ENCODE assay signal across 18 cellular contexts in genomic region chr5:60634054-60634453, GRCh38.
"Had no signal": no experiment of that assay in that cellular context is flagged by ENCODE, and none has a peak within 500 bp of the region (broad histone marks: within the 10 kb centered on the region; RNA-seq: fewer than 3 reads in every experiment).

No MANE protein-coding gene starts in this region.

- H3K9me3 ChIP-seq: adrenal gland, ovary, thyroid gland, uterus had no signal

- H3K27ac Mint-ChIP-seq: activated B cell treated with CpG ODN at 0.5 μM for 24 hours; memory B cell; nephron progenitor cell; stimulated activated effector memory CD8-positive, alpha-beta T cell treated with anti-CD3 and anti-CD28 coated beads, Interleukin-12 subunit alpha, Interleukin-12 subunit beta, amount 100 ng/mL, for 72 hours had no signal

- ATAC-seq: left lobe of liver had no signal

- H3K4me1 Mint-ChIP-seq: activated B cell treated with CpG ODN at 0.5 μM for 24 hours; central memory CD8-positive, alpha-beta T cell; memory B cell; nephron progenitor cell; stimulated activated effector memory CD8-positive, alpha-beta T cell treated with anti-CD3 and anti-CD28 coated beads, Interleukin-12 subunit alpha, Interleukin-12 subunit beta, amount 100 ng/mL, for 72 hours had no signal

- H3K4me3 ChIP-seq: adrenal gland, ovary, thyroid gland, uterus had no signal

- H3K4me3 Mint-ChIP-seq: activated B cell treated with CpG ODN at 0.5 μM for 24 hours; central memory CD8-positive, alpha-beta T cell; memory B cell; nephron progenitor cell; stimulated activated effector memory CD8-positive, alpha-beta T cell treated with anti-CD3 and anti-CD28 coated beads, Interleukin-12 subunit alpha, Interleukin-12 subunit beta, amount 100 ng/mL, for 72 hours had no signal

- H3K4me1 ChIP-seq: adrenal gland, thyroid gland, uterus had no signal

- H3K36me3 ChIP-seq: adrenal gland, ovary, thyroid gland, uterus had no signal

- H3K27me3 Mint-ChIP-seq: activated B cell treated with CpG ODN at 0.5 μM for 24 hours; central memory CD8-positive, alpha-beta T cell; memory B cell had no signal

- H3K27me3 ChIP-seq: adrenal gland, ovary, thyroid gland, uterus had no signal

- H3K9me3 Mint-ChIP-seq: activated B cell treated with CpG ODN at 0.5 μM for 24 hours; central memory CD8-positive, alpha-beta T cell; memory B cell; nephron progenitor cell; stimulated activated effector memory CD8-positive, alpha-beta T cell treated with anti-CD3 and anti-CD28 coated beads, Interleukin-12 subunit alpha, Interleukin-12 subunit beta, amount 100 ng/mL, for 72 hours had no signal

- H3K36me3 Mint-ChIP-seq: memory B cell; stimulated activated effector memory CD8-positive, alpha-beta T cell treated with anti-CD3 and anti-CD28 coated beads, Interleukin-12 subunit alpha, Interleukin-12 subunit beta, amount 100 ng/mL, for 72 hours had no signal

- DNase-seq: activated B cell treated with CpG ODN at 0.5 μM for 24 hours; activated CD4-positive, alpha-beta T cell treated with anti-CD3 and anti-CD28 coated beads, Interleukin-2, amount 50 U/mL, for 1 hour; activated naive CD4-positive, alpha-beta T cell treated with anti-CD3 and anti-CD28 coated beads, Interleukin-2, amount 50 U/mL, for 16 hours; activated T-cell treated with anti-CD3 and anti-CD28 coated beads, Interleukin-2, amount 50 U/mL, for 1 hour; adrenal gland; cortex of kidney; effector CD8-positive, alpha-beta T cell; nephron progenitor cell; ovary; small intestine; T-helper 9 cell; uterus had no signal

- H3K27ac ChIP-seq: adrenal gland, epithelial cell of prostate, ovary, thyroid gland, uterus had no signal
